In the genomic region with DNA sequence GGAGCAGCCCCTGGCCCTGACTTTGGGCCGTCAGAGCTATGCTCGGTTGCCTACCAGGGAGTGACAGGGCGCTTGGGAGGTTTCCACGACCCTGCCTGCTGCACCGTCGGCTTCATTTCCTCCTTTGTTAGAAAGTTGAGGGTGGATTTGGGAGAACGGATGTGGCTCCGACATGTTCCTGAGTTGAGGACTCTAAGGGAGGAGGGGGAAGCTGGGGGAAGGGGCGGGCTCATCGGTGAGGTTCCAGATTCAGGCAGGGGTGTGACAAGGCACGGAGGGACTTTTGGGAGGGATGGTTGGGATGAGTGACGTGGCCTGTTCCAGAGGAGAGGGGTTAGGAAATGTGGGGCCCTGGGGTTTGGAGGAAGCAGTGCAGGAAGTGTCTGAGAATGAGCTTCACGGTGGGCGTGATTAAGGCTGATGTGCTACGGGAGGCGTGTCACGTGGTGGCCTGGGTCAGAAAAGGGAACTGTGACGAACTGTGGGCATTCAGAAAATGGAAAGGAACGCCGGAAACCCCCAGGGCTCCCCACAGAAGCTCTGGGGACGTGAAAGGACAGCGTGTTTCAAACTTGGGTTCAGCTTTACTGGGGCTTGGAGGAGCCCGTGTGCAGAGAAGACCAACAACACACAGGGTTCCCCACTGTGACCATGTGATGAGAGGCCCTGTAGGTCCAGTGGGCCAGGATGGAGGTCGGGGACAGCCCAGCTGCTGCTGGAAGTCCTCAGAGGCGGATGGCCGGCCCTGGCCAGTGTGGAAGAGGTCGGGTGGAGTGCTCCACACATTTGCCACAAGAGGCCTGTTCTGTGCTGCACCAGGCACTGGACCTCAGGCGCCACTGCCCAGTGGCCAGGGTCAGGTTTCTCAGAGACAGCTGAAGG, we compare ENCODE assay signal across 9 cellular contexts. TPM values are rescaled to one million over a fixed set of nuclear protein-coding genes. Genes with fewer than 3 reads are reported as not detected.
DNase-seq lines count a peak whose midpoint lies in the region; ATAC-seq and TF ChIP-seq lines count a peak whose summit lies in the region.
"Had no signal": no experiment of that assay in that cellular context is flagged by ENCODE, and none has a peak within 500 bp of the region (broad histone marks: within the 10 kb centered on the region; RNA-seq: fewer than 3 reads in every experiment).

No MANE protein-coding gene starts in this region.

- H3K27me3 Mint-ChIP-seq in T-cell = peaks cover 14 to 30% of the 10 kb centered on the region in 2 donors

- H3K9me3 Mint-ChIP-seq in T-cell = no peaks in the 10 kb centered on the region

- no peak overlapping the region for H3K23ac ChIP-seq in mesendoderm (ENCODE audit: low read length)

- no peak overlapping the region for H3K18ac ChIP-seq in mesendoderm (ENCODE audit: low read length)

- CTCF ChIA-PET in T-cell (lab: Charles Lee) = interaction anchor here in 1 of 2 donors (0.9 kb wide), 1 partner anchor 33 kb away, joined by 3 read pairs; no protein-coding TSS in a partner anchor

- H2BK120ac ChIP-seq in mesendoderm (ENCODE audit: low read depth, low read length) = no peak overlapping the region

- no peak overlapping the region for H3K4ac ChIP-seq in mesendoderm (ENCODE audit: low read depth, low read length)

- H2BK15ac ChIP-seq in mesendoderm (replicated peaks; ENCODE audit: low read depth) = no peak overlapping the region

- peak in 33 of 34 experiments; percentile 20 to 83 (median 60) for DNase-seq in T-cell
- DNase-seq in ascending aorta (ENCODE audit: low spot score in 2 of 2) = peak; percentile 78 to 90
- no peak for DNase-seq in mesendoderm
- DNase-seq in stimulated activated CD8-positive, alpha-beta memory T cell treated with anti-CD3 and anti-CD28 coated beads, Interleukin-4, amount 100 ng/mL, for 24 hours (ENCODE audit: low read depth) = peak; percentile 62
- no peak for DNase-seq in OCI-M2 (lab: John Stamatoyannopoulos, UW; ENCODE audit: unreplicated experiment)
- no peak for DNase-seq in NCI-H2081 (lab: John Stamatoyannopoulos, UW)

- POLR2A ChIA-PET in T-cell (lab: Charles Lee) = no interaction called here

- intact Hi-C loops in ascending aorta (cut with DNase I) = no loop called here

- H4K5ac ChIP-seq in mesendoderm (ENCODE audit: low read length) = no peak overlapping the region

- peaks cover 39 to 43% (median 42%) of the 10 kb centered on the region in 3 donors for H3K4me1 Mint-ChIP-seq in T-cell

- H2AK5ac ChIP-seq in mesendoderm (ENCODE audit: low read length) = no peak overlapping the region

- no peak for TF ChIP-seq CTCF in ascending aorta (IDR thresholded peaks at IDR 0.05)

- H3K36me3 ChIP-seq in ascending aorta (no peaks in the 10 kb centered on the region), mesendoderm (ENCODE audit: control insufficient read depth, insufficient read depth, low read length) (no peaks in the 10 kb centered on the region)

- no peak overlapping the region for H3K9ac ChIP-seq in mesendoderm (ENCODE audit: low read length)

- H3K27me3 ChIP-seq in ascending aorta (no peaks in the 10 kb centered on the region), mesendoderm (ENCODE audit: insufficient read depth, low read length, poor library complexity) (no peaks in the 10 kb centered on the region)

- ATAC-seq in GM18502 (IDR thresholded peaks at IDR 0.05; ENCODE audit: poor library complexity, unreplicated experiment) (peak; percentile 43), HG02884 (IDR thresholded peaks at IDR 0.05; ENCODE audit: unreplicated experiment) (peak; percentile 32), T-cell (replicated peaks in 1 of 4) (peak; percentile 56 to 84 (median 66))

- WGBS in mesendoderm (ENCODE audit: extremely low coverage, insufficient coverage, low lambda C conversion rate) = no CpG with 5 or more reads among the region's 28 CpGs

- peak overlapping the region in 1 of 2 donors; percentile 5 for H3K4me3 ChIP-seq in ascending aorta
- no peak overlapping the region for H3K4me3 ChIP-seq in mesendoderm (ENCODE audit: low read length)
- H3K4me3 ChIP-seq: SK-N-MC had no signal

- no peak overlapping the region for H2BK5ac ChIP-seq in mesendoderm (ENCODE audit: low read length)

- H3K9me3 ChIP-seq in ascending aorta = no peaks in the 10 kb centered on the region

- H3K79me1 ChIP-seq in mesendoderm (ENCODE audit: low read length) = no peaks in the 10 kb centered on the region

- peak overlapping the region; percentile 88 to 94 for H3K27ac Mint-ChIP-seq in T-cell

- H3K27ac ChIP-seq in ascending aorta (peak overlapping the region; percentile 75 to 84), mesendoderm (ENCODE audit: low read depth, low read length) (no peak overlapping the region)
- H3K27ac ChIP-seq: SK-N-MC had no signal

- no peak overlapping the region for H4K8ac ChIP-seq in mesendoderm (ENCODE audit: low read depth, low read length)

- H3K56ac ChIP-seq in mesendoderm (ENCODE audit: low read length) = peak overlapping the region; percentile 34

- H3K4me2 ChIP-seq in mesendoderm (ENCODE audit: low read length) = no peak overlapping the region

- no peaks in the 10 kb centered on the region for H3K79me2 ChIP-seq in mesendoderm (ENCODE audit: control insufficient read depth, insufficient read depth, low read length)

- H3K4me1 ChIP-seq in ascending aorta (peaks cover 0 to 3% of the 10 kb centered on the region in 2 donors), mesendoderm (ENCODE audit: control insufficient read depth, low read depth, low read length) (no peaks in the 10 kb centered on the region)

- H3K36me3 Mint-ChIP-seq in T-cell = no peaks in the 10 kb centered on the region

- peak overlapping the region; percentile 64 to 68 (median 65) for H3K4me3 Mint-ChIP-seq in T-cell

RNA-seq across cellular contexts. Expression of a gene that starts 2.8 kb away (rescaled TPM):
- total RNA-seq in T-cell (10 to 100 TPM in 2 of 5 donors, 1 to 10 TPM in 3; 5.9 to 13.8 (median 8.2) TPM), ascending aorta (33.8 TPM)
- polyA plus RNA-seq in mesendoderm (2013, experiment 1 of 2) = 8.5 TPM
- polyA plus RNA-seq in mesendoderm (2013, experiment 2 of 2) = 8.4 TPM

Comparison
In these comparisons a context has a peak if more than half of its experiments do, and no peak if none do; other contexts are left out.
1. DNase-seq: peak in T-cell (33 of 34), ascending aorta (2 of 2) and stimulated activated CD8-positive, alpha-beta memory T cell treated with anti-CD3 and anti-CD28 coated beads, Interleukin-4, amount 100 ng/mL, for 24 hours (single experiment); none in mesendoderm (single experiment), OCI-M2 (single experiment) and NCI-H2081 (0 of 2).
2. Peak in every context shown above with its lines, with median percentiles within 50 percentile points of each other: ATAC-seq.